In genomic region chr1:92832537-92833160, GRCh38 we compare ENCODE assay signal across 8 cellular contexts. TPM values are rescaled to one million over a fixed set of nuclear protein-coding genes. Genes with fewer than 3 reads are reported as not detected.
A peak's percentile ranks its signal among the peaks of the same experiment; 100 is the strongest.
DNase-seq lines count a peak whose midpoint lies in the region; TF ChIP-seq lines count a peak whose summit lies in the region.

No MANE protein-coding gene starts in this region.

- no peak for TF ChIP-seq EP300 in ovary (IDR thresholded peaks at IDR 0.05)

- peak overlapping the region; percentile 84 for H3K4me3 Mint-ChIP-seq in activated naive CD4-positive, alpha-beta T cell treated with anti-CD3 and anti-CD28 coated beads, Interleukin-2, amount 10 ng/mL, durations not matched to agents 7 days and 5 days

- TF ChIP-seq CTCF in SU-DHL-6 (IDR thresholded peaks at IDR 0.05; ENCODE audit: insufficient read depth, low read length, poor library complexity, severe bottlenecking) (no peak), fibroblast of mammary gland (conservative IDR thresholded peaks at IDR 0.05; ENCODE audit: control insufficient read depth, insufficient read depth, low read depth, low read length) (no peak), ovary (IDR thresholded peaks at IDR 0.05) (no peak)

- H3K4me3 ChIP-seq in SU-DHL-6 (ENCODE audit: insufficient read depth, low read length, poor library complexity, severe bottlenecking) (peak overlapping the region; percentile 79), fibroblast of mammary gland (ENCODE audit: control insufficient read depth, low read depth, low read length) (peak overlapping the region; percentile 89), ovary (peak overlapping the region; percentile 86)

- no peak overlapping the region for H2AFZ ChIP-seq in SU-DHL-6 (ENCODE audit: low read depth, low read length, severe bottlenecking)

- peak overlapping the region; percentile 84 for H3K4me2 ChIP-seq in SU-DHL-6 (ENCODE audit: low read depth, low read length, poor library complexity, severe bottlenecking)

- H3K79me2 ChIP-seq in SU-DHL-6 (ENCODE audit: insufficient read depth, low read length) = peaks cover 58% of the 10 kb centered on the region

- peak overlapping the region; percentile 92 for H3K27ac Mint-ChIP-seq in activated naive CD4-positive, alpha-beta T cell treated with anti-CD3 and anti-CD28 coated beads, Interleukin-2, amount 10 ng/mL, durations not matched to agents 7 days and 5 days

- intact Hi-C loops in ovary (cut with DNase I) = no loop called here

- H3K9me3 ChIP-seq in SU-DHL-6 (ENCODE audit: insufficient read depth, low read length) (no peaks in the 10 kb centered on the region), ovary (no peaks in the 10 kb centered on the region)

- H3K36me3 ChIP-seq in SU-DHL-6 (ENCODE audit: low read length) (peaks cover 42% of the 10 kb centered on the region), ovary (no peaks in the 10 kb centered on the region)

- H3F3A ChIP-seq in SU-DHL-6 (ENCODE audit: insufficient read depth) = peaks cover 33% of the 10 kb centered on the region

- TF ChIP-seq POLR2A in ovary (IDR thresholded peaks at IDR 0.05) = no peak

- H3K27ac ChIP-seq in SU-DHL-6 (ENCODE audit: low read depth, low read length) (peak overlapping the region; percentile 74), ovary (peak overlapping the region; percentile 82 to 83)

- CTCF ChIA-PET in activated naive CD4-positive, alpha-beta T cell treated with anti-CD3 and anti-CD28 coated beads, Interleukin-2, amount 10 ng/mL, durations not matched to agents 7 days and 5 days (lab: Charles Lee) = interaction anchor here (0.7 to 2.3 kb wide), 7 partner anchors 10 to 129 kb away, joined by 3 to 10 read pairs (median 5); partner anchors contain the start of gene DIPK1A

- peaks cover 52% of the 10 kb centered on the region for H3K4me1 Mint-ChIP-seq in activated naive CD4-positive, alpha-beta T cell treated with anti-CD3 and anti-CD28 coated beads, Interleukin-2, amount 10 ng/mL, durations not matched to agents 7 days and 5 days

- peaks cover 4% of the 10 kb centered on the region for H3K4me1 ChIP-seq in ovary (ENCODE audit: insufficient read depth)

- H3K36me3 Mint-ChIP-seq in activated naive CD4-positive, alpha-beta T cell treated with anti-CD3 and anti-CD28 coated beads, Interleukin-2, amount 10 ng/mL, durations not matched to agents 7 days and 5 days = peaks cover 53% of the 10 kb centered on the region

- peaks cover 44% of the 10 kb centered on the region for H4K20me1 ChIP-seq in SU-DHL-6 (ENCODE audit: low read depth, low read length)

- H3K27me3 Mint-ChIP-seq in activated naive CD4-positive, alpha-beta T cell treated with anti-CD3 and anti-CD28 coated beads, Interleukin-2, amount 10 ng/mL, durations not matched to agents 7 days and 5 days = peaks cover 5% of the 10 kb centered on the region

- H3K9me3 Mint-ChIP-seq in activated naive CD4-positive, alpha-beta T cell treated with anti-CD3 and anti-CD28 coated beads, Interleukin-2, amount 10 ng/mL, durations not matched to agents 7 days and 5 days = no peaks in the 10 kb centered on the region

- no peak for DNase-seq in activated naive CD4-positive, alpha-beta T cell treated with anti-CD3 and anti-CD28 coated beads, Interleukin-2, amount 10 ng/mL, durations not matched to agents 7 days and 5 days
- DNase-seq in activated naive CD4-positive, alpha-beta T cell treated with anti-CD3 and anti-CD28 coated beads, Interleukin-2, amount 50 U/mL, for 16 hours = no peak
- DNase-seq in fibroblast of mammary gland (ENCODE audit: low read depth) = no peak
- peak in 1 of 5 donors; percentile 25 for DNase-seq in ovary
- DNase-seq in SKM-1 treated with dmso at 0.1 percent for 144 hours (lab: John Stamatoyannopoulos, UW; ENCODE audit: unreplicated experiment) = no peak
- DNase-seq in hippocampal formation (lab: John Stamatoyannopoulos, UW) = no peak
- DNase-seq in iPS-NIHi7 (ENCODE audit: extremely low spot score) = no peak

- no peaks in the 10 kb centered on the region for H3K9me2 ChIP-seq in SU-DHL-6 (replicated peaks; ENCODE audit: insufficient read depth, low read length)

- peak overlapping the region; percentile 91 for H3K9ac ChIP-seq in SU-DHL-6 (ENCODE audit: low read length)

- H3K27me3 ChIP-seq in SU-DHL-6 (ENCODE audit: low read length) (no peaks in the 10 kb centered on the region), ovary (no peaks in the 10 kb centered on the region)

- WGBS in ovary, 3 donors = 0 to 1% (median 0%) methylated on average over 19 of the region's 19 CpGs

RNA-seq across cellular contexts. Expression of gene RPL5, which starts 0.8 kb away (rescaled TPM):
- total RNA-seq in ovary = 1,000 to 10,000 TPM; 1,987 to 4,964 (median 2,752) TPM
- 1,000 to 10,000 TPM; 3,513 to 4,311 TPM for polyA plus RNA-seq in ovary

RNA-seq across cellular contexts. Expression of gene EVI5, which starts 47.7 kb away (rescaled TPM):
- 10 to 100 TPM; 14.8 to 36.7 (median 30.7) TPM for total RNA-seq in ovary
- 10 to 100 TPM in 1 of 2 donors, 1 to 10 TPM in 1; 4.4 to 11.7 TPM for polyA plus RNA-seq in ovary
